ENCODE assay signal across 8 cellular contexts in genomic region chr5:142769793-142770649, GRCh38. TPM values are rescaled to one million over a fixed set of nuclear protein-coding genes. Genes with fewer than 3 reads are reported as not detected.
DNase-seq lines count a peak whose midpoint lies in the region; ATAC-seq, FAIRE-seq and TF ChIP-seq lines count a peak whose summit lies in the region.

TSS of gene ARHGAP26 (plus strand) at chr5:142770377. CDS start at chr5:142770762, 385 bp downstream.

- no peaks in the 10 kb centered on the region for H3K36me3 ChIP-seq in H7 (replicated peaks; ENCODE audit: control insufficient read depth, insufficient read depth, low read length)
- H3K36me3 ChIP-seq in Loucy (ENCODE audit: insufficient read depth, low read length): no peaks in the 10 kb centered on the region

- H2AFZ ChIP-seq in Loucy (ENCODE audit: low read length): peak within 1 kb of the TSS; percentile 97

- peak within 1 kb of the TSS; percentile 96 for H3K4me3 Mint-ChIP-seq in nephron progenitor cell
- peak within 1 kb of the TSS; percentile 97 to 98 for H3K4me3 Mint-ChIP-seq in stimulated activated naive CD8-positive, alpha-beta T cell treated with anti-CD3 and anti-CD28 coated beads, Interleukin-15, amount 100 ng/mL, for 72 hours

- peaks cover 59% of the 10 kb centered on the region for H3K27me3 Mint-ChIP-seq in nephron progenitor cell (ENCODE audit: low read depth, poor library complexity)
- H3K27me3 Mint-ChIP-seq in stimulated activated naive CD8-positive, alpha-beta T cell treated with anti-CD3 and anti-CD28 coated beads, Interleukin-15, amount 100 ng/mL, for 72 hours: no peaks in the 10 kb centered on the region

- H3K4me3 ChIP-seq in H7 (ENCODE audit: insufficient read depth, low read depth, low read length) (peak within 1 kb of the TSS; percentile 84), Loucy (ENCODE audit: low read length, poor library complexity, severe bottlenecking) (peak within 1 kb of the TSS; percentile 87), fibroblast of the aortic adventitia (ENCODE audit: low read depth, low read length) (peak within 1 kb of the TSS; percentile 92)

- no peaks in the 10 kb centered on the region for H3F3A ChIP-seq in Loucy (ENCODE audit: low read depth)

- H3K9me2 ChIP-seq in Loucy (replicated peaks; ENCODE audit: low read depth, low read length): no peaks in the 10 kb centered on the region

- peak; percentile 95 for TF ChIP-seq POLR2A in Raji (IDR thresholded peaks at IDR 0.05; ENCODE audit: insufficient read depth, low read depth, low read length)

- no peak; the same call in 1 of the 2 replicates for TF ChIP-seq CTCF in Loucy (conservative IDR thresholded peaks at IDR 0.05; ENCODE audit: low read length)
- peak; percentile 36 for TF ChIP-seq CTCF in fibroblast of the aortic adventitia (IDR thresholded peaks at IDR 0.05; ENCODE audit: insufficient read depth, low read length)
- no peak for TF ChIP-seq CTCF in nephron progenitor cell (IDR thresholded peaks at IDR 0.05)

- H3K9me3 Mint-ChIP-seq in nephron progenitor cell: no peaks in the 10 kb centered on the region
- H3K9me3 Mint-ChIP-seq in stimulated activated naive CD8-positive, alpha-beta T cell treated with anti-CD3 and anti-CD28 coated beads, Interleukin-15, amount 100 ng/mL, for 72 hours: no peaks in the 10 kb centered on the region

- H3K27me3 ChIP-seq in H7 (ENCODE audit: control insufficient read depth, insufficient read depth, low read length) (peaks cover 8% of the 10 kb centered on the region), Loucy (ENCODE audit: insufficient read depth, low read length, poor library complexity, severe bottlenecking) (no peaks in the 10 kb centered on the region)

- peaks cover 27% of the 10 kb centered on the region for H4K20me1 ChIP-seq in Loucy (ENCODE audit: insufficient read depth, low read length, poor library complexity, severe bottlenecking)

- peak within 1 kb of the TSS; percentile 92 for H3K4me2 ChIP-seq in Loucy (ENCODE audit: low read depth, low read length, poor library complexity, severe bottlenecking)

- FAIRE-seq in G401.6 (lab: Jason Lieb, UNC): peak; percentile 54

- peak within 1 kb of the TSS; percentile 90 for H3K27ac Mint-ChIP-seq in nephron progenitor cell
- H3K27ac Mint-ChIP-seq in stimulated activated naive CD8-positive, alpha-beta T cell treated with anti-CD3 and anti-CD28 coated beads, Interleukin-15, amount 100 ng/mL, for 72 hours: peak within 1 kb of the TSS; percentile 77 to 96

- peaks cover 43% of the 10 kb centered on the region for H3K4me1 ChIP-seq in Loucy (ENCODE audit: insufficient read depth, low read length, poor library complexity, severe bottlenecking)

- DNase-seq in H7: peak; percentile 97
- peak; percentile 97 for DNase-seq in activated effector memory CD4-positive, alpha-beta T cell treated with anti-CD3 and anti-CD28 coated beads, Interleukin-2, amount 50 U/mL, for 16 hours
- peak; percentile 92 for DNase-seq in fibroblast of the aortic adventitia (ENCODE audit: low read depth)
- DNase-seq in nephron progenitor cell: peak; percentile 96
- peak; percentile 95 for DNase-seq in stimulated activated naive CD8-positive, alpha-beta T cell treated with anti-CD3 and anti-CD28 coated beads, Interleukin-15, amount 100 ng/mL, for 72 hours

- peak; percentile 96 for ATAC-seq in stimulated activated naive CD8-positive, alpha-beta T cell treated with anti-CD3 and anti-CD28 coated beads, Interleukin-15, amount 100 ng/mL, for 72 hours

- H3K9me3 ChIP-seq in Loucy (ENCODE audit: insufficient read depth, low read depth, low read length): no peaks in the 10 kb centered on the region

- peaks cover 36% of the 10 kb centered on the region for H3K79me2 ChIP-seq in Loucy (ENCODE audit: insufficient read depth, low read length)

- no peaks in the 10 kb centered on the region for H3K36me3 Mint-ChIP-seq in nephron progenitor cell (ENCODE audit: low read depth)

- H3K4me1 Mint-ChIP-seq in nephron progenitor cell: peaks cover 18% of the 10 kb centered on the region
- peaks cover 46% of the 10 kb centered on the region for H3K4me1 Mint-ChIP-seq in stimulated activated naive CD8-positive, alpha-beta T cell treated with anti-CD3 and anti-CD28 coated beads, Interleukin-15, amount 100 ng/mL, for 72 hours

- H3K9ac ChIP-seq in Loucy (ENCODE audit: low read depth, low read length, poor library complexity, severe bottlenecking): peak within 1 kb of the TSS; percentile 66

RNA-seq across cellular contexts. Expression of gene ARHGAP26, which starts in this region (rescaled TPM):
- 5.9 and 10.6 TPM in 2 replicates for total RNA-seq in H7 (2014; rRNA removed; shearing (Covaris generic))
- total RNA-seq in fibroblast of the aortic adventitia (ENCODE audit: low replicate concordance): 9.0 and 15.2 TPM in 2 replicates

Comparison
In these comparisons a context has a peak if more than half of its experiments do, and no peak if none do; other contexts are left out.
1. Peak in every context shown above with its lines: DNase-seq, ATAC-seq and H3K4me3 ChIP-seq.